ENCODE assay signal across 16 cellular contexts in the genomic region with DNA sequence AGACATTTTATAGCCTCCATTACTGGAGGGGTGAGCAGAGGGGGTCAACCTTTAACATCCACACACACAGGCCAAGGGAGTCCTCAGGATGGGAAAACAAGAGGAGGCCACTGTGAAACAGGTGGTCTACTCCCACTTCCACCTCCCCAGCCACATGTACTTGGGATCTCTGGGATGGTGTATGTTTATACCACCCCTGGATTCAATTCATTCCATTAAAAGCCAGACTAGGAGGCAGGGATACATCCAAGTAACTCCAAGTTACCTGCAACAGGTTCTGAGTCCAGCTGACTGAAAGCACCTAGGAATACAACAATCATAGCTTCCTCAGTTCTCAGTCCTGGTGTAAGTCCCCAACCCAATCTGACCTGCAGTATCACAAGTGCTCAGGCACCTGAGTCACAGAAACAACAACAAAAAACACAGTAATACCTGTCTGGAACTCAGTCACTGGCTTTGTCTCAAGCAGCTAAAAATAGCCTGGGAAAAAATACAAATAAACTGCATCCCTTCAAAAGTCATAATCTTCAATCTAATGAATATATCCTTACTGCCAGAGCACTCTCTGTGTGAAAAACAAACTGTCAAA.
"Had no signal": no experiment of that assay in that cellular context is flagged by ENCODE, and none has a peak within 500 bp of the region (broad histone marks: within the 10 kb centered on the region; RNA-seq: fewer than 3 reads in every experiment).

No MANE protein-coding gene starts in this region.

- H3K9me3 ChIP-seq: gastroesophageal sphincter, ovary had no signal

- H3K36me3 Mint-ChIP-seq: naive B cell had no signal

- H3K36me3 ChIP-seq: gastroesophageal sphincter, ovary had no signal

- H3K27ac Mint-ChIP-seq: activated CD4-positive, alpha-beta memory T cell treated with anti-CD3 and anti-CD28 coated beads, Interleukin-2, amount 10 ng/mL, durations not matched to agents 7 days and 5 days; activated CD4-positive, alpha-beta T cell treated with anti-CD3 and anti-CD28 coated beads for 36 hours; activated T-cell treated with anti-CD3 and anti-CD28 coated beads, Interleukin-2, amount 50 U/mL, for 24 hours; dendritic cell treated with granulocyte-macrophage colony-stimulating factor and Interleukin-4, amounts not matched to agents 40 ng/mL and 50 ng/mL, for 4 days; endodermal cell had no signal

- H3K27ac ChIP-seq: ovary, SK-N-MC had no signal

- H3K4me3 ChIP-seq: gastroesophageal sphincter, ovary, SK-N-MC had no signal

- H3K27me3 ChIP-seq: gastroesophageal sphincter, ovary had no signal

- DNase-seq: activated CD4-positive, alpha-beta memory T cell treated with anti-CD3 and anti-CD28 coated beads, Interleukin-2, amount 10 ng/mL, durations not matched to agents 7 days and 5 days; activated CD4-positive, alpha-beta T cell treated with anti-CD3 and anti-CD28 coated beads for 36 hours; activated effector memory CD4-positive, alpha-beta T cell treated with Interleukin-2 at 50 U/mL for 16 hours; activated naive CD4-positive, alpha-beta T cell treated with anti-CD3 and anti-CD28 coated beads, Interleukin-2, amount 50 U/mL, for 16 hours; activated T-cell treated with anti-CD3 and anti-CD28 coated beads, Interleukin-2, amount 50 U/mL, for 24 hours; cerebellar nuclear complex; endodermal cell; naive B cell; ovary; T-helper 9 cell had no signal

- H3K4me1 Mint-ChIP-seq: activated CD4-positive, alpha-beta memory T cell treated with anti-CD3 and anti-CD28 coated beads, Interleukin-2, amount 10 ng/mL, durations not matched to agents 7 days and 5 days had no signal

- ATAC-seq: activated CD4-positive, alpha-beta T cell treated with anti-CD3 and anti-CD28 coated beads for 36 hours; gastroesophageal sphincter; left lobe of liver; sciatic nerve had no signal

- H3K4me3 Mint-ChIP-seq: activated CD4-positive, alpha-beta memory T cell treated with anti-CD3 and anti-CD28 coated beads, Interleukin-2, amount 10 ng/mL, durations not matched to agents 7 days and 5 days; activated CD4-positive, alpha-beta T cell treated with anti-CD3 and anti-CD28 coated beads for 36 hours; activated T-cell treated with anti-CD3 and anti-CD28 coated beads, Interleukin-2, amount 50 U/mL, for 24 hours; dendritic cell treated with granulocyte-macrophage colony-stimulating factor and Interleukin-4, amounts not matched to agents 40 ng/mL and 50 ng/mL, for 4 days; endodermal cell; naive B cell; type B pancreatic cell had no signal

- H3K27me3 Mint-ChIP-seq: activated CD4-positive, alpha-beta memory T cell treated with anti-CD3 and anti-CD28 coated beads, Interleukin-2, amount 10 ng/mL, durations not matched to agents 7 days and 5 days; activated CD4-positive, alpha-beta T cell treated with anti-CD3 and anti-CD28 coated beads for 36 hours; activated T-cell treated with anti-CD3 and anti-CD28 coated beads, Interleukin-2, amount 50 U/mL, for 24 hours; dendritic cell treated with granulocyte-macrophage colony-stimulating factor and Interleukin-4, amounts not matched to agents 40 ng/mL and 50 ng/mL, for 4 days; naive B cell; type B pancreatic cell had no signal

- H3K9me3 Mint-ChIP-seq: activated CD4-positive, alpha-beta memory T cell treated with anti-CD3 and anti-CD28 coated beads, Interleukin-2, amount 10 ng/mL, durations not matched to agents 7 days and 5 days; activated T-cell treated with anti-CD3 and anti-CD28 coated beads, Interleukin-2, amount 50 U/mL, for 24 hours; dendritic cell treated with granulocyte-macrophage colony-stimulating factor and Interleukin-4, amounts not matched to agents 40 ng/mL and 50 ng/mL, for 4 days; endodermal cell; naive B cell; type B pancreatic cell had no signal
